ENCODE assay signal across 9 cellular contexts in the genomic region with DNA sequence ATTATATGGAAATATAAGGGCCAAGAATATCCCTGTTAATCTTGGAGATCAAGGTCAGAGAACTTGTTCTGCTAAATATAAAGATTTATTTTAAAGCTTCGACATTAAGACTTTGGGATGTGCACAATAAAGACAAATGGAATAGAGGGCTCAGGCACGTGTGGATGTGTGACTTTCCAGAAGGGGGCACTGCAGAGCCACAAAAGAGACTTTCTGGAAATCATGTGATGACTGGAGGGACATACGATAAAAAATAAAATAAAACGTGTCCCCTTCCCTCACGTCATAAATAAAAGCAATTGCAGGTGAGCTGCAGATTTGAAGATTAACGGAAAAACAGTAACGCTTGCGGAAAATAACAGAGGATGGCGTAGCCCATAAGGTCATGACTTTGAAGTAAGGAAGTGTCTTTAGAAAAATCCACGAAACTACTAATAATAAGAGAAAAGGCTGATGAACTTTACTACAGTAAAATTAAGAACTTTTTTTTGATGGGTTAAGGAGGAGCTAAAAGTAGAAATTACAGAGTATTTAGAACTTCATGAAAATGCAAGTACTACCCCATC. TPM values are rescaled to one million over a fixed set of nuclear protein-coding genes. Genes with fewer than 3 reads are reported as not detected.
A peak's percentile ranks its signal among the peaks of the same experiment; 100 is the strongest.
DNase-seq lines count a peak whose midpoint lies in the region; ATAC-seq and TF ChIP-seq lines count a peak whose summit lies in the region.
"Had no signal": no experiment of that assay in that cellular context is flagged by ENCODE, and none has a peak within 500 bp of the region (broad histone marks: within the 10 kb centered on the region; RNA-seq: fewer than 3 reads in every experiment).

No MANE protein-coding gene starts in this region.

- H3K4me1 ChIP-seq in DND-41 (ENCODE audit: insufficient read depth, low read length) (no peaks in the 10 kb centered on the region), uterus (no peaks in the 10 kb centered on the region)
- peaks cover 3% of the 10 kb centered on the region for H3K4me1 ChIP-seq in effector memory CD4-positive, alpha-beta T cell (ENCODE audit: control insufficient read depth, insufficient read depth, low read length, poor library complexity, severe bottlenecking)

- H3K4me3 Mint-ChIP-seq in activated CD4-positive, alpha-beta T cell treated with anti-CD3 and anti-CD28 coated beads for 36 hours, result no peak overlapping the region
- peak overlapping the region in 1 of 10 donors; percentile 8 for H3K4me3 Mint-ChIP-seq in naive thymus-derived CD8-positive, alpha-beta T cell

- no peaks in the 10 kb centered on the region for H4K20me1 ChIP-seq in DND-41 (ENCODE audit: insufficient read depth, low read length)

- H3K27me3 ChIP-seq in DND-41 (ENCODE audit: insufficient read depth, low read length, poor library complexity), result no peaks in the 10 kb centered on the region
- H3K27me3 ChIP-seq in effector memory CD4-positive, alpha-beta T cell (replicated peaks; ENCODE audit: control insufficient read depth, insufficient read depth, low read length, poor library complexity, severe bottlenecking), result no peaks in the 10 kb centered on the region
- no peaks in the 10 kb centered on the region for H3K27me3 ChIP-seq in uterus
- no peaks in the 10 kb centered on the region for H3K27me3 ChIP-seq in MG63

- TF ChIP-seq POLR2A in uterus (IDR thresholded peaks at IDR 0.05), result no peak

- H2AFZ ChIP-seq in DND-41 (ENCODE audit: low read depth, low read length), result no peak overlapping the region

- no peak overlapping the region for H3K4me2 ChIP-seq in DND-41 (ENCODE audit: insufficient read depth, low read length)

- POLR2A ChIA-PET in activated CD4-positive, alpha-beta T cell treated with anti-CD3 and anti-CD28 coated beads for 36 hours (lab: Charles Lee), result no interaction called here
- POLR2A ChIA-PET in naive thymus-derived CD8-positive, alpha-beta T cell (lab: Charles Lee), result interaction anchor here (0.8 kb wide), 1 partner anchor 17 kb away, joined by 3 read pairs; no protein-coding TSS in a partner anchor

- DNase-seq in DND-41 (peak; percentile 35), LNCaP clone FGC (ENCODE audit: low read depth) (no peak), uterus (no peak), NCI-H226 (no peak), MG63 (no peak)
- DNase-seq in activated CD4-positive, alpha-beta T cell treated with anti-CD3 and anti-CD28 coated beads for 36 hours, result peak; percentile 62
- DNase-seq in effector memory CD4-positive, alpha-beta T cell, result peak in 2 of 3 donors; percentile 24 to 51
- peak; percentile 33 to 80 (median 52) for DNase-seq in naive thymus-derived CD8-positive, alpha-beta T cell

- no peak overlapping the region for H3K27ac Mint-ChIP-seq in activated CD4-positive, alpha-beta T cell treated with anti-CD3 and anti-CD28 coated beads for 36 hours
- no peak overlapping the region for H3K27ac Mint-ChIP-seq in naive thymus-derived CD8-positive, alpha-beta T cell

- peaks cover 2% of the 10 kb centered on the region for H3K4me1 Mint-ChIP-seq in activated CD4-positive, alpha-beta T cell treated with anti-CD3 and anti-CD28 coated beads for 36 hours
- H3K4me1 Mint-ChIP-seq in naive thymus-derived CD8-positive, alpha-beta T cell, result peaks cover 2 to 6% (median 4%) of the 10 kb centered on the region in 4 donors

- H3K27ac ChIP-seq in DND-41 (ENCODE audit: low read length) (no peak overlapping the region), uterus (no peak overlapping the region)
- H3K27ac ChIP-seq in effector memory CD4-positive, alpha-beta T cell (ENCODE audit: insufficient read depth, low read length, poor library complexity, severe bottlenecking), result no peak overlapping the region
- H3K27ac ChIP-seq: SK-N-MC had no signal

- no peaks in the 10 kb centered on the region for H3K36me3 Mint-ChIP-seq in activated CD4-positive, alpha-beta T cell treated with anti-CD3 and anti-CD28 coated beads for 36 hours (ENCODE audit: low read depth)
- no peaks in the 10 kb centered on the region for H3K36me3 Mint-ChIP-seq in naive thymus-derived CD8-positive, alpha-beta T cell

- H3K4me3 ChIP-seq in DND-41 (ENCODE audit: low read depth in 1 of 2, low read length in 2 of 2) (no peak overlapping the region), LNCaP clone FGC (ENCODE audit: low read depth, low read length) (no peak overlapping the region), uterus (no peak overlapping the region), MG63 (no peak overlapping the region)
- no peak overlapping the region for H3K4me3 ChIP-seq in effector memory CD4-positive, alpha-beta T cell (ENCODE audit: insufficient read depth, low read depth, low read length, poor library complexity, severe bottlenecking)
- H3K4me3 ChIP-seq: SK-N-MC had no signal

- no peaks in the 10 kb centered on the region for H3K27me3 Mint-ChIP-seq in activated CD4-positive, alpha-beta T cell treated with anti-CD3 and anti-CD28 coated beads for 36 hours
- H3K27me3 Mint-ChIP-seq in naive thymus-derived CD8-positive, alpha-beta T cell, result peaks cover 0 to 2% (median 1%) of the 10 kb centered on the region in 5 donors

- H3K36me3 ChIP-seq in DND-41 (ENCODE audit: insufficient read depth, low read length), result no peaks in the 10 kb centered on the region
- H3K36me3 ChIP-seq in effector memory CD4-positive, alpha-beta T cell (ENCODE audit: control insufficient read depth, insufficient read depth, low read length), result no peaks in the 10 kb centered on the region
- H3K36me3 ChIP-seq in uterus, result no peaks in the 10 kb centered on the region
- H3K36me3 ChIP-seq in MG63, result no peaks in the 10 kb centered on the region

- ATAC-seq in DND-41 (ENCODE audit: insufficient read depth, low read depth), result no peak
- ATAC-seq in activated CD4-positive, alpha-beta T cell treated with anti-CD3 and anti-CD28 coated beads for 36 hours, result peak; percentile 47
- ATAC-seq in naive thymus-derived CD8-positive, alpha-beta T cell, result peak; percentile 49 to 70

- no peaks in the 10 kb centered on the region for H3K9me3 ChIP-seq in DND-41 (ENCODE audit: insufficient read depth, low read length, severe bottlenecking)
- H3K9me3 ChIP-seq in effector memory CD4-positive, alpha-beta T cell (ENCODE audit: control insufficient read depth, low read length), result no peaks in the 10 kb centered on the region
- H3K9me3 ChIP-seq in uterus, result no peaks in the 10 kb centered on the region
- H3K9me3 ChIP-seq in MG63, result no peaks in the 10 kb centered on the region; the same call in 1 of the 2 replicates

- CTCF ChIA-PET in activated CD4-positive, alpha-beta T cell treated with anti-CD3 and anti-CD28 coated beads for 36 hours (lab: Charles Lee), result interaction anchor here (0.7 to 1.9 kb wide), 4 partner anchors 9 to 336 kb away, joined by 3 to 5 read pairs (median 4); a partner anchor contains a TSS

- H3K9ac ChIP-seq in DND-41 (ENCODE audit: low read depth, low read length), result no peak overlapping the region

- no peaks in the 10 kb centered on the region for H3K9me3 Mint-ChIP-seq in activated CD4-positive, alpha-beta T cell treated with anti-CD3 and anti-CD28 coated beads for 36 hours (ENCODE audit: low read depth)
- H3K9me3 Mint-ChIP-seq in naive thymus-derived CD8-positive, alpha-beta T cell, result no peaks in the 10 kb centered on the region

- H3K79me2 ChIP-seq in DND-41 (ENCODE audit: insufficient read depth, low read length), result no peaks in the 10 kb centered on the region

- intact Hi-C loops in activated CD4-positive, alpha-beta T cell treated with anti-CD3 and anti-CD28 coated beads for 36 hours (cut with DNase I, micrococcal nuclease), result no loop called here
- intact Hi-C loops in uterus (cut with DNase I; ENCODE audit: low total_unique reads), result no loop called here

- TF ChIP-seq CTCF in DND-41 (IDR thresholded peaks at IDR 0.05; ENCODE audit: borderline replicate concordance, extremely low read depth, low read length, poor library complexity, severe bottlenecking) (peak; percentile 61), LNCaP clone FGC (IDR thresholded peaks at IDR 0.05; ENCODE audit: control insufficient read depth, extremely low read depth, insufficient read depth) (peak; percentile 48), uterus (IDR thresholded peaks at IDR 0.05) (peak in 3 of 4 experiments; percentile 20 to 25 (median 23))

RNA-seq across cellular contexts. Expression of a gene that starts 9.4 kb away (rescaled TPM):
- total RNA-seq in activated CD4-positive, alpha-beta T cell treated with anti-CD3 and anti-CD28 coated beads for 36 hours, result 10 to 100 TPM; 17.3 to 23.7 TPM
- total RNA-seq in naive thymus-derived CD8-positive, alpha-beta T cell, result 100 to 1,000 TPM; 162 to 165 TPM
- 1 to 10 TPM; 1.6 to 6.2 (median 3.9) TPM for polyA plus RNA-seq in naive thymus-derived CD8-positive, alpha-beta T cell
- total RNA-seq in uterus, result 10 to 100 TPM in 3 of 4 donors, 1 to 10 TPM in 1; 3.8 to 63.2 (median 24.6) TPM
- 10.5 and 12.4 TPM in 2 replicates for total RNA-seq in MG63 (2014; rRNA removed; shearing (Covaris generic); ENCODE audit: low replicate concordance)

RNA-seq across cellular contexts. Expression of a gene that starts 41.2 kb away (rescaled TPM):
- total RNA-seq in activated CD4-positive, alpha-beta T cell treated with anti-CD3 and anti-CD28 coated beads for 36 hours, result under 1 TPM in 1 of 2 experiments, not detected in 1; 0.14 TPM
- not detected for total RNA-seq in naive thymus-derived CD8-positive, alpha-beta T cell
- polyA plus RNA-seq in naive thymus-derived CD8-positive, alpha-beta T cell, result not detected
- 10 to 100 TPM in 3 of 4 donors, 1 to 10 TPM in 1; 2.9 to 80.8 (median 39.6) TPM for total RNA-seq in uterus
- total RNA-seq in MG63 (2014; rRNA removed; shearing (Covaris generic); ENCODE audit: low replicate concordance), result 23.1 and 38.4 TPM in 2 replicates

RNA-seq across cellular contexts. Expression of a gene that starts 55.6 kb away (rescaled TPM):
- total RNA-seq in activated CD4-positive, alpha-beta T cell treated with anti-CD3 and anti-CD28 coated beads for 36 hours, result 10 to 100 TPM; 44.0 to 52.9 TPM
- 10 to 100 TPM; 30.5 to 34.6 TPM for total RNA-seq in naive thymus-derived CD8-positive, alpha-beta T cell
- polyA plus RNA-seq in naive thymus-derived CD8-positive, alpha-beta T cell, result 1 to 10 TPM; 6.1 to 9.4 (median 6.2) TPM
- 10 to 100 TPM in 3 of 4 donors, 1 to 10 TPM in 1; 9.2 to 40.6 (median 21.5) TPM for total RNA-seq in uterus
- total RNA-seq in MG63 (2014; rRNA removed; shearing (Covaris generic); ENCODE audit: low replicate concordance), result 107 and 112 TPM in 2 replicates

Comparison
In these comparisons a context has a peak if more than half of its experiments do, and no peak if none do; other contexts are left out.
1. DNase-seq: peak in DND-41 (single experiment), activated CD4-positive, alpha-beta T cell treated with anti-CD3 and anti-CD28 coated beads for 36 hours (single experiment), effector memory CD4-positive, alpha-beta T cell (2 of 3) and naive thymus-derived CD8-positive, alpha-beta T cell (10 of 10); none in LNCaP clone FGC (single experiment), uterus (0 of 2), NCI-H226 (single experiment) and MG63 (single experiment).
2. Peak in every context shown above with its lines, with median percentiles within 50 percentile points of each other: CTCF ChIP-seq.